Comparison of ENCODE assay signal across 1 cellular context in the genomic region with DNA sequence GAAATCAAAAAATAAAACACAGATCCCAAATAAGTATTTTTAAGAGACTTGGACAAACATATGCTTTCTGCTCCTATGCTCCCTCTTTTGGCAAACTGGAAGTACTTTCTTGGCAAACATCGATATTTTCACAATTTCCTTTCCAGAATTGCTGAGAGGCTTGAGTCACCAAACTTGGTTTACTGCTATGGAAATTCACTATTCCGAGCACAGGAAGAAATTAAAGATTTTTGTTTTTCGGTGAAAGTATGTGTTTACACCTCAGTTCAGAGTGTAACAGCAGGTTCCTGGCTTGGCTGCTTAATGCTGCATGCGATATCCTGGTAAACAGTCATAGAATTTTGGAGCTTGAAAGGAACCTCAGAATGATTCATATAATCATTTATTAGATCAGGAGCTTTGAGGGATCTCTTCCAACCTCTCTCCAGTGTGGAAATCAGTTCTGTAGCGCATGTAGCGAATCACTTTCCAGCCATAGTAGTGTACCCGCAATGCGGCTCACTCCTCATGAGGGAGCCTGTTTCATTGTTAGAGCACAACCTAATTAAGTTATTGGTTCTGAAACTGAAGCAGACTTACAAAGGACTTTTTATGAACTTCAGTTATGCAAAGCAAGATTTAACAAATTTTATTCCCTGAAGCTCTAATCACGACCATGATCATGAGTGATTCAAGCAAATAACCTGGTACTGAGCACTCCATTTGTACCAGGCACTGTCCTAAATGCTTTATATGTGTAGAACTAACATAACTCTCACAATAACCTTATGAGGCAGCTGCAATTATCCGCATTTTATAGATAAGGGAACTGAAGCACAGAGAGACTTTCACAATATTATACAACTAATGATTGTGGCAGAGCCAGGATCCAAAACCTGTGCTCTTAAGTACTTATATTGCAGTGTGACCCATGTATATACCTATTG.
TF ChIP-seq lines count a peak whose summit lies in the region.

No MANE protein-coding gene starts in this region.

TF ChIP-seq in SK-N-SH, 30 proteins besides CTCF, POLR2A, EP300 and RAD21 (continued from another document):
- TF ChIP-seq PBX3 (IDR thresholded peaks at IDR 0.05), result peak; percentile 31
- TF ChIP-seq SIN3A (IDR thresholded peaks at IDR 0.05; ENCODE audit: borderline replicate concordance, low read depth, low read length), result no peak; the same call in 1 of the 2 replicates
- TF ChIP-seq CHD2 (IDR thresholded peaks at IDR 0.05; ENCODE audit: low read length, partially characterized antibody), result no peak
- no peak for TF ChIP-seq RFX5 (IDR thresholded peaks at IDR 0.05; ENCODE audit: low read length)
- TF ChIP-seq GABPA (IDR thresholded peaks at IDR 0.05; ENCODE audit: low read depth), result no peak
- no peak for TF ChIP-seq TEAD4 (IDR thresholded peaks at IDR 0.05; ENCODE audit: borderline replicate concordance, insufficient read depth)
- TF ChIP-seq MEF2A (IDR thresholded peaks at IDR 0.05; ENCODE audit: borderline replicate concordance, low read depth), result 0 out of 2 replicates have a peak, but pooled peaks have one; percentile 24
- TF ChIP-seq USF1 (IDR thresholded peaks at IDR 0.05; ENCODE audit: borderline replicate concordance, low read depth), result no peak
- no peak for TF ChIP-seq IRF3 (IDR thresholded peaks at IDR 0.05; ENCODE audit: low read depth, low read length)
- TF ChIP-seq YY1 (IDR thresholded peaks at IDR 0.05; ENCODE audit: low read depth), result no peak
- TF ChIP-seq TAF1 (IDR thresholded peaks at IDR 0.05; ENCODE audit: borderline replicate concordance, low read depth, low read length), result no peak
- TF ChIP-seq RXRA (IDR thresholded peaks at IDR 0.05; ENCODE audit: borderline replicate concordance, low read depth), result no peak
- no peak for TF ChIP-seq POLR2AphosphoS5 (IDR thresholded peaks at IDR 0.05; ENCODE audit: low read depth, low read length)
- no peak for TF ChIP-seq FOXM1 (IDR thresholded peaks at IDR 0.05; ENCODE audit: low read depth)
- TF ChIP-seq, protein P1, sequence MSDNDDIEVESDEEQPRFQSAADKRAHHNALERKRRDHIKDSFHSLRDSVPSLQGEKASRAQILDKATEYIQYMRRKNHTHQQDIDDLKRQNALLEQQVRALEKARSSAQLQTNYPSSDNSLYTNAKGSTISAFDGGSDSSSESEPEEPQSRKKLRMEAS (IDR thresholded peaks at IDR 0.05; ENCODE audit: low read depth), result no peak
- TF ChIP-seq USF2 (IDR thresholded peaks at IDR 0.05; ENCODE audit: borderline replicate concordance, low read depth, low read length), result no peak
- no peak for TF ChIP-seq ZBTB33 (IDR thresholded peaks at IDR 0.05; ENCODE audit: borderline replicate concordance, low read depth)
- no peak for TF ChIP-seq GATA2 (CRISPR knock-in tag; IDR thresholded peaks at IDR 0.05)
- TF ChIP-seq NFIC (IDR thresholded peaks at IDR 0.05; ENCODE audit: borderline replicate concordance), result peak; percentile 82
- no peak for TF ChIP-seq FOXJ3 (CRISPR knock-in tag; IDR thresholded peaks at IDR 0.05)
- TF ChIP-seq EZH2phosphoT487 (IDR thresholded peaks at IDR 0.05; ENCODE audit: borderline replicate concordance, low read depth), result no peak
- TF ChIP-seq TCF12 (IDR thresholded peaks at IDR 0.05), result peak; percentile 41; the same call in 1 of the 2 replicates
TF ChIP-seq in SK-N-SH: peak in this region for 6.
